10 cellular contexts compared by ENCODE assay signal in the genomic region with DNA sequence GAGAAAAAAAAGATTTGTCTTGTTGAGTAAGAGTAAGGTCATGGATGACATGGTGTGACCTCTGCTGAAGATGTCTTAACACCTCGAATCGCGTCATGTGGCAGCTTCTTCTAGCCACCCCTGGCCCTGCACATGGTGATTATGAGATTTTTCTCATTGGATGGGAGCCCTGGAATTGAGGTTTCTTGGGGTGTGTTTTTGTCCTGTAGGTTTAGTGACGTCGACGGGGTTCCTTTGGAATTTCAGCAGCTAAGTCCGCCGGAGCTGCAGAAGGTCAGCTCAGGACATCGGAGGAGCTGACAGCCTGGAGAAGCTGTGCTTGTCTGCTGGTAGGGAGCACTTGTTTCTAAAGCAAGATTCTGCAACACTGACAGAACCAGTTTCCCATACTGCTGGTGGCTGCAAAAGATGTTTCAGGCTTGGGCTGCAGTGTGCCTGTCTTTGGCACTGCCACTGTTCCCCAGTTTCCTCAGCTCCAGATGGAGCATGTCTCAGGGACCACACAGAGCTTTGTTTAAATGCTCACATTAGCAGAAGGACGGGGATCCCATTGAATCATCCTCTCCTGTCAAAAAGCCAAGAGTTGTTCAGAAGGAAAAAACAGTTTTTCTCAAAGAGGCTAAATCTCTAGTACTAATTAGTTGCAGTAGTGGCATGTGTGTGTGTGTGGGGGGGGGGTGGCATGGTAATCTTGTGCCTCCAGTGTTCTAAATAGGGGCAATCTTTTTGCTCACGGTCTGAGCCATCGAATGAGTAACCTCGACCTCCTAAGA. TPM values are rescaled to one million over a fixed set of nuclear protein-coding genes. Genes with fewer than 3 reads are reported as not detected.
A peak's percentile ranks its signal among the peaks of the same experiment; 100 is the strongest.
DNase-seq lines count a peak whose midpoint lies in the region; ATAC-seq and TF ChIP-seq lines count a peak whose summit lies in the region.
"Had no signal": no experiment of that assay in that cellular context is flagged by ENCODE, and none has a peak within 500 bp of the region (broad histone marks: within the 10 kb centered on the region; RNA-seq: fewer than 3 reads in every experiment).

No MANE protein-coding gene starts in this region.

- peak; percentile 12 to 21 for TF ChIP-seq EP300 in tibial nerve (IDR thresholded peaks at IDR 0.05)

- no peaks in the 10 kb centered on the region for H3K36me3 Mint-ChIP-seq in brain
- H3K36me3 Mint-ChIP-seq: stimulated activated memory B cell treated with anti-CD40 and anti-IgM and Interleukin-4, amounts not matched to agents 10 μg/mL and 1 μg/mL and 100 μg/mL, for 72 hours had no signal

- H3K4me1 Mint-ChIP-seq in brain, result peaks cover 39% of the 10 kb centered on the region

- H3K27ac Mint-ChIP-seq in brain, result peak overlapping the region; percentile 53 to 90 (median 78)
- H3K27ac Mint-ChIP-seq: stimulated activated memory B cell treated with anti-CD40 and anti-IgM and Interleukin-4, amounts not matched to agents 10 μg/mL and 1 μg/mL and 100 μg/mL, for 72 hours had no signal

- POLR2A ChIA-PET in HEK293 (lab: Yijun Ruan, JAX), result no interaction called here

- H3K4me1 ChIP-seq in HEK293 (ENCODE audit: control insufficient read depth, insufficient read depth, low read length) (peaks cover 4% of the 10 kb centered on the region; the same call in 1 of the 2 replicates), left lung (peaks cover 11 to 54% of the 10 kb centered on the region in 2 donors), tibial nerve (peaks cover 0 to 53% (median 41%) of the 10 kb centered on the region in 4 donors)

- DNase-seq in left lung, result peak in 1 of 2 donors; percentile 48
- no peak for DNase-seq in tibial nerve (ENCODE audit: low spot score in 2 of 2)
- DNase-seq in iPS-NIHi7 (ENCODE audit: extremely low spot score), result no peak
- DNase-seq in iPS-NIHi11 (ENCODE audit: low spot score), result no peak
- DNase-seq: cortex of kidney had no signal

- no peaks in the 10 kb centered on the region for H3K9me3 ChIP-seq in HEK293 (ENCODE audit: control insufficient read depth, insufficient read depth, low read depth, low read length)
- H3K9me3 ChIP-seq in left lung, result no peaks in the 10 kb centered on the region
- H3K9me3 ChIP-seq in tibial nerve, result no peaks in the 10 kb centered on the region

- no peak for TF ChIP-seq POLR2A in tibial nerve (IDR thresholded peaks at IDR 0.05)

- no peaks in the 10 kb centered on the region for H3K27me3 ChIP-seq in left lung
- no peaks in the 10 kb centered on the region for H3K27me3 ChIP-seq in tibial nerve

- intact Hi-C loops in left lung (cut with DNase I), result no loop called here

- TF ChIP-seq CTCF in HEK293 (tag by site-specific recombination; IDR thresholded peaks at IDR 0.05) (no peak), brain (conservative IDR thresholded peaks at IDR 0.05) (no peak), left lung (IDR thresholded peaks at IDR 0.05) (no peak), tibial nerve (IDR thresholded peaks at IDR 0.05) (no peak)

- H3K27ac ChIP-seq in HEK293 (ENCODE audit: extremely low read depth, low read depth, low read length), result no peak overlapping the region
- peak overlapping the region; percentile 56 to 100 for H3K27ac ChIP-seq in left lung
- H3K27ac ChIP-seq in tibial nerve, result peak overlapping the region in 3 of 4 donors; percentile 61 to 100 (median 96)
- H3K27ac ChIP-seq: KMS-11 had no signal

- H3K9me3 Mint-ChIP-seq in brain, result peaks cover 0 to 5% (median 0%) of the 10 kb centered on the region in 5 experiments
- H3K9me3 Mint-ChIP-seq: stimulated activated memory B cell treated with anti-CD40 and anti-IgM and Interleukin-4, amounts not matched to agents 10 μg/mL and 1 μg/mL and 100 μg/mL, for 72 hours had no signal

- peaks cover 28% of the 10 kb centered on the region for H3K27me3 Mint-ChIP-seq in brain

- CTCF ChIA-PET in HEK293 (lab: Yijun Ruan, JAX), result no interaction called here

- ATAC-seq in left lung (no peak), HG02981 (IDR thresholded peaks at IDR 0.05; ENCODE audit: unreplicated experiment) (no peak)
- ATAC-seq: stimulated activated memory B cell treated with anti-CD40 and anti-IgM and Interleukin-4, amounts not matched to agents 10 μg/mL and 1 μg/mL and 100 μg/mL, for 72 hours had no signal

- WGBS in tibial nerve, 2 donors, result 34 to 40% methylated on average over 11 to 13 of the region's 13 CpGs

- H3K36me3 ChIP-seq in HEK293 (ENCODE audit: control insufficient read depth in 2 of 2, insufficient read depth in 1 of 2, low read length in 2 of 2), result no peaks in the 10 kb centered on the region
- no peaks in the 10 kb centered on the region for H3K36me3 ChIP-seq in left lung
- no peaks in the 10 kb centered on the region for H3K36me3 ChIP-seq in tibial nerve

- no peak overlapping the region for H3K4me3 ChIP-seq in HEK293 (ENCODE audit: low read depth, low read length)
- H3K4me3 ChIP-seq in left lung, result no peak overlapping the region
- H3K4me3 ChIP-seq in tibial nerve, result no peak overlapping the region

- H3K4me3 Mint-ChIP-seq in brain, result peak overlapping the region in 3 of 5 experiments; percentile 55 to 73 (median 58)
- H3K4me3 Mint-ChIP-seq: stimulated activated memory B cell treated with anti-CD40 and anti-IgM and Interleukin-4, amounts not matched to agents 10 μg/mL and 1 μg/mL and 100 μg/mL, for 72 hours had no signal

TF ChIP-seq in HEK293, 187 proteins besides CTCF, POLR2A, EP300 and RAD21:
- TF ChIP-seq ZNF221 (tag by site-specific recombination; IDR thresholded peaks at IDR 0.05; ENCODE audit: borderline replicate concordance), result no peak
- TF ChIP-seq ZNF394 (tag by site-specific recombination; IDR thresholded peaks at IDR 0.05; ENCODE audit: borderline replicate concordance), result peak; percentile 61; the same call in 1 of the 2 replicates

RNA-seq across cellular contexts. Expression of gene FOS, which starts 5.2 kb away (rescaled TPM):
- polyA plus RNA-seq in brain (ENCODE audit: insufficient read depth, low read depth, low replicate concordance), result 9.4 TPM
- total RNA-seq in left lung (100 to 1,000 TPM in 1 of 2 donors, 10 to 100 TPM in 1; 92.2 to 264 TPM), tibial nerve (1,000 to 10,000 TPM in 1 of 4 donors, 100 to 1,000 TPM in 3; 373 to 1,352 (median 619) TPM)
